18 cellular contexts compared by ENCODE assay signal in genomic region chr3:62708642-62709041, GRCh38.
DNase-seq lines count a peak whose midpoint lies in the region; FAIRE-seq and TF ChIP-seq lines count a peak whose summit lies in the region.
"Had no signal": no experiment of that assay in that cellular context is flagged by ENCODE, and none has a peak within 500 bp of the region (broad histone marks: within the 10 kb centered on the region; RNA-seq: fewer than 3 reads in every experiment).

No MANE protein-coding gene starts in this region.

- intact Hi-C loops in activated naive CD4-positive, alpha-beta T cell treated with anti-CD3 and anti-CD28 coated beads for 36 hours (cut with micrococcal nuclease): no loop called here

- H3K4me1 Mint-ChIP-seq in nephron progenitor cell: peaks cover 45% of the 10 kb centered on the region
- no peaks in the 10 kb centered on the region for H3K4me1 Mint-ChIP-seq in activated naive CD4-positive, alpha-beta T cell treated with anti-CD3 and anti-CD28 coated beads for 36 hours (ENCODE audit: low read depth)
- H3K4me1 Mint-ChIP-seq: stimulated activated naive B cell treated with anti-CD40 and anti-IgM and Interleukin-4, amounts not matched to agents 10 μg/mL and 1 μg/mL and 100 μg/mL, for 72 hours; T-cell had no signal

- H3K27me3 Mint-ChIP-seq in nephron progenitor cell (ENCODE audit: low read depth, poor library complexity): no peaks in the 10 kb centered on the region
- no peaks in the 10 kb centered on the region for H3K27me3 Mint-ChIP-seq in activated naive CD4-positive, alpha-beta T cell treated with anti-CD3 and anti-CD28 coated beads for 36 hours (ENCODE audit: low read depth)
- H3K27me3 Mint-ChIP-seq: stimulated activated naive B cell treated with anti-CD40 and anti-IgM and Interleukin-4, amounts not matched to agents 10 μg/mL and 1 μg/mL and 100 μg/mL, for 72 hours had no signal

- DNase-seq in ELF-1 (ENCODE audit: low read depth, low spot score) (peak; percentile 19), NCI-H524 (lab: John Stamatoyannopoulos, UW) (peak; percentile 49 to 80), nephron progenitor cell (no peak), NCI-H2196 treated with DMSO at 0.1 percent for 48 hours (lab: John Stamatoyannopoulos, UW; ENCODE audit: unreplicated experiment) (no peak)
- DNase-seq in activated naive CD4-positive, alpha-beta T cell treated with anti-CD3 and anti-CD28 coated beads for 36 hours: no peak
- no peak for DNase-seq in stimulated activated CD4-positive, alpha-beta T cell treated with anti-CD3 and anti-CD28 coated beads, Interleukin-4, amount 100 ng/mL, for 1 hour
- DNase-seq: activated effector memory CD4-positive, alpha-beta T cell treated with anti-CD3 and anti-CD28 coated beads, Interleukin-2, amount 50 U/mL, for 16 hours; amniotic stem cell; CD8-positive, alpha-beta T cell; dorsolateral prefrontal cortex; EL; GOT3; left lung; NCI-H187; SHP77 treated with DMSO at 0.1 percent for 48 hours; stimulated activated naive B cell treated with anti-CD40 and anti-IgM and Interleukin-4, amounts not matched to agents 10 μg/mL and 1 μg/mL and 100 μg/mL, for 72 hours; T-cell had no signal

- no peaks in the 10 kb centered on the region for H3K36me3 Mint-ChIP-seq in nephron progenitor cell (ENCODE audit: low read depth)
- no peaks in the 10 kb centered on the region for H3K36me3 Mint-ChIP-seq in activated naive CD4-positive, alpha-beta T cell treated with anti-CD3 and anti-CD28 coated beads for 36 hours (ENCODE audit: low read depth)
- H3K36me3 Mint-ChIP-seq: CD8-positive, alpha-beta T cell; stimulated activated naive B cell treated with anti-CD40 and anti-IgM and Interleukin-4, amounts not matched to agents 10 μg/mL and 1 μg/mL and 100 μg/mL, for 72 hours; T-cell had no signal

- no peak overlapping the region for H3K4me3 Mint-ChIP-seq in nephron progenitor cell
- H3K4me3 Mint-ChIP-seq in activated naive CD4-positive, alpha-beta T cell treated with anti-CD3 and anti-CD28 coated beads for 36 hours: no peak overlapping the region
- H3K4me3 Mint-ChIP-seq: CD8-positive, alpha-beta T cell; stimulated activated naive B cell treated with anti-CD40 and anti-IgM and Interleukin-4, amounts not matched to agents 10 μg/mL and 1 μg/mL and 100 μg/mL, for 72 hours; T-cell had no signal

- CTCF ChIA-PET in activated naive CD4-positive, alpha-beta T cell treated with anti-CD3 and anti-CD28 coated beads for 36 hours (lab: Charles Lee): interaction anchor here (0.6 kb wide), 1 partner anchor 983 kb away, joined by 4 read pairs; no protein-coding TSS in a partner anchor

- H3K27ac Mint-ChIP-seq in nephron progenitor cell: peak overlapping the region; percentile 79
- no peak overlapping the region for H3K27ac Mint-ChIP-seq in activated naive CD4-positive, alpha-beta T cell treated with anti-CD3 and anti-CD28 coated beads for 36 hours
- H3K27ac Mint-ChIP-seq: CD8-positive, alpha-beta T cell; stimulated activated naive B cell treated with anti-CD40 and anti-IgM and Interleukin-4, amounts not matched to agents 10 μg/mL and 1 μg/mL and 100 μg/mL, for 72 hours; T-cell had no signal

- peak; percentile 84 for FAIRE-seq in endometrium (lab: Jason Lieb, UNC)

- TF ChIP-seq CTCF in nephron progenitor cell (IDR thresholded peaks at IDR 0.05): no peak

- no peaks in the 10 kb centered on the region for H3K9me3 Mint-ChIP-seq in nephron progenitor cell
- H3K9me3 Mint-ChIP-seq in activated naive CD4-positive, alpha-beta T cell treated with anti-CD3 and anti-CD28 coated beads for 36 hours: no peaks in the 10 kb centered on the region
- H3K9me3 Mint-ChIP-seq: CD8-positive, alpha-beta T cell; T-cell had no signal

Comparison
In these comparisons a context has a peak if more than half of its experiments do, and no peak if none do; other contexts are left out.
1. DNase-seq: peak in ELF-1 (single experiment) and NCI-H524 (2 of 2); none in nephron progenitor cell (single experiment), activated naive CD4-positive, alpha-beta T cell treated with anti-CD3 and anti-CD28 coated beads for 36 hours (single experiment), NCI-H2196 treated with DMSO at 0.1 percent for 48 hours (single experiment) and stimulated activated CD4-positive, alpha-beta T cell treated with anti-CD3 and anti-CD28 coated beads, Interleukin-4, amount 100 ng/mL, for 1 hour (single experiment).